Comparison of ENCODE assay signal across 11 cellular contexts in genomic region chr14:73943083-73943482, GRCh38. TPM values are rescaled to one million over a fixed set of nuclear protein-coding genes. Genes with fewer than 3 reads are reported as not detected.
DNase-seq lines count a peak whose midpoint lies in the region; ATAC-seq lines count a peak whose summit lies in the region.
"Had no signal": no experiment of that assay in that cellular context is flagged by ENCODE, and none has a peak within 500 bp of the region (broad histone marks: within the 10 kb centered on the region; RNA-seq: fewer than 3 reads in every experiment).

No MANE protein-coding gene starts in this region.

- no peak for ATAC-seq in HG02938 (IDR thresholded peaks at IDR 0.05; ENCODE audit: unreplicated experiment)

- H3K27me3 ChIP-seq in MG63 = no peaks in the 10 kb centered on the region
- H3K27me3 ChIP-seq: uterus had no signal

- no peaks in the 10 kb centered on the region for H3K9me3 ChIP-seq in MG63
- H3K9me3 ChIP-seq: uterus had no signal

- H3K4me3 ChIP-seq in MG63 = no peak overlapping the region
- H3K4me3 ChIP-seq: skin epidermis, uterus had no signal

- DNase-seq in CD1c-positive myeloid dendritic cell (ENCODE audit: extremely low spot score) (peak; percentile 39), MG63 (peak; percentile 13), dedifferentiated amniotic fluid mesenchymal stem cell (ENCODE audit: extremely low spot score) (peak; percentile 40), myocyte (ENCODE audit: low read depth) (peak; percentile 35), NCI-H446 (lab: John Stamatoyannopoulos, UW) (no peak)
- DNase-seq in stimulated activated naive CD4-positive, alpha-beta T cell treated with Interleukin-2 at 50 U/mL for 16 hours (lab: John Stamatoyannopoulos, UW) = no peak
- DNase-seq in stimulated activated CD4-positive, alpha-beta T cell treated with anti-CD3 and anti-CD28 coated beads, Interleukin-4, amount 100 ng/mL, for 4 hours = no peak
- DNase-seq: activated T-cell treated with anti-CD3 and anti-CD28 coated beads for 4 hours had no signal

- no peaks in the 10 kb centered on the region for H3K36me3 ChIP-seq in MG63
- H3K36me3 ChIP-seq: uterus had no signal

RNA-seq across cellular contexts. Expression of gene FAM161B, which starts 6.8 kb away (rescaled TPM):
- 1.6 and 4.5 TPM in 2 replicates for total RNA-seq in MG63 (2014; rRNA removed; shearing (Covaris generic); ENCODE audit: low replicate concordance)
- 4.4 and 5.5 TPM in 2 replicates for total RNA-seq in myocyte
- 4.5 TPM for polyA plus RNA-seq in myocyte (2012)

RNA-seq across cellular contexts. Expression of gene COQ6, which starts 7.0 kb away (rescaled TPM):
- total RNA-seq in MG63 (2014; rRNA removed; shearing (Covaris generic); ENCODE audit: low replicate concordance) = 63.1 and 68.3 TPM in 2 replicates
- 42.9 and 50.3 TPM in 2 replicates for total RNA-seq in myocyte
- 27.6 TPM for polyA plus RNA-seq in myocyte (2012)

RNA-seq across cellular contexts. Expression of gene ZNF410, which starts 56.4 kb away (rescaled TPM):
- total RNA-seq in MG63 (2014; rRNA removed; shearing (Covaris generic); ENCODE audit: low replicate concordance) = 50.9 and 68.0 TPM in 2 replicates
- total RNA-seq in myocyte = 35.6 and 52.7 TPM in 2 replicates
- 31.9 TPM for polyA plus RNA-seq in myocyte (2012)

Comparison
In these comparisons a context has a peak if more than half of its experiments do, and no peak if none do; other contexts are left out.
1. DNase-seq: peak in CD1c-positive myeloid dendritic cell (single experiment), MG63 (single experiment), dedifferentiated amniotic fluid mesenchymal stem cell (single experiment) and myocyte (single experiment); none in NCI-H446 (0 of 2), stimulated activated naive CD4-positive, alpha-beta T cell treated with Interleukin-2 at 50 U/mL for 16 hours (single experiment) and stimulated activated CD4-positive, alpha-beta T cell treated with anti-CD3 and anti-CD28 coated beads, Interleukin-4, amount 100 ng/mL, for 4 hours (0 of 2).